Comparison of ENCODE assay signal across 1 cellular context in genomic region chr16:89315791-89316581, GRCh38.
TF ChIP-seq lines count a peak whose summit lies in the region.

No MANE protein-coding gene starts in this region.

TF ChIP-seq in K562, 482 proteins besides CTCF, POLR2A, EP300 and RAD21 (continued from another document and continues in another):
- TF ChIP-seq ZNF780A (CRISPR knock-in tag; IDR thresholded peaks at IDR 0.05) (no peak), CBX3 (IDR thresholded peaks at IDR 0.05; ENCODE audit: borderline replicate concordance in 1 of 2, low read length in 2 of 2) (no peak), HSF4 (CRISPR knock-in tag; IDR thresholded peaks at IDR 0.05; ENCODE audit: borderline replicate concordance) (no peak), ZNF263 (CRISPR knock-in tag; IDR thresholded peaks at IDR 0.05; ENCODE audit: borderline replicate concordance) (no peak), KLF10 (CRISPR knock-in tag; IDR thresholded peaks at IDR 0.05) (no peak), FOXJ3 (CRISPR knock-in tag; IDR thresholded peaks at IDR 0.05) (no peak), SMARCE1 (IDR thresholded peaks at IDR 0.05) (no peak), ETS1 (conservative IDR thresholded peaks at IDR 0.05; ENCODE audit: control insufficient read depth, low read depth, low read length) (no peak), ZSCAN29 (IDR thresholded peaks at IDR 0.05) (no peak), ZMIZ1 (IDR thresholded peaks at IDR 0.05; ENCODE audit: low read depth in 2 of 2, low read length in 2 of 2) (no peak), ZNF354B (CRISPR knock-in tag; IDR thresholded peaks at IDR 0.05) (no peak), PCBP2 (IDR thresholded peaks at IDR 0.05; ENCODE audit: low read depth, low read length, poor library complexity, severe bottlenecking) (no peak), E2F5 (CRISPR knock-in tag; IDR thresholded peaks at IDR 0.05) (no peak), XRCC5 (IDR thresholded peaks at IDR 0.05; ENCODE audit: low read depth, low read length) (no peak), TAF9B (IDR thresholded peaks at IDR 0.05; ENCODE audit: partially characterized antibody) (no peak), NR3C1 (CRISPR knock-in tag; IDR thresholded peaks at IDR 0.05) (no peak), ZFP36 (IDR thresholded peaks at IDR 0.05; ENCODE audit: low read depth, low read length, partially characterized antibody) (no peak), BRCA1 (IDR thresholded peaks at IDR 0.05) (no peak), BRCA1 (CRISPR knock-in tag; IDR thresholded peaks at IDR 0.05) (0 out of 2 replicates have a peak, but pooled peaks have one; percentile 54), PKNOX1 (IDR thresholded peaks at IDR 0.05) (no peak), ZNF146 (CRISPR knock-in tag; IDR thresholded peaks at IDR 0.05; ENCODE audit: unreplicated experiment) (no peak), ZNF121 (CRISPR knock-in tag; conservative IDR thresholded peaks at IDR 0.05) (no peak), EZH2 (IDR thresholded peaks at IDR 0.05; ENCODE audit: borderline replicate concordance, low read depth, low read length) (no peak), ZBTB33 (CRISPR knock-in tag; IDR thresholded peaks at IDR 0.05) (no peak), GABPB2 (CRISPR knock-in tag; conservative IDR thresholded peaks at IDR 0.05) (no peak), TCF3 (CRISPR knock-in tag; IDR thresholded peaks at IDR 0.05) (no peak), HNRNPUL1 (IDR thresholded peaks at IDR 0.05; ENCODE audit: low read length) (no peak), MITF (IDR thresholded peaks at IDR 0.05) (peak; percentile 33; the same call in 1 of the 2 replicates), SMARCA5 (IDR thresholded peaks at IDR 0.05) (no peak), GTF2A2 (tag; IDR thresholded peaks at IDR 0.05) (no peak), PTRF (tag; IDR thresholded peaks at IDR 0.05) (no peak), RBM17 (IDR thresholded peaks at IDR 0.05; ENCODE audit: borderline replicate concordance, low read depth, low read length) (no peak), POU5F1 (IDR thresholded peaks at IDR 0.05; ENCODE audit: borderline replicate concordance, low read depth, low read length, partially characterized antibody) (no peak), CEBPG (CRISPR knock-in tag; IDR thresholded peaks at IDR 0.05) (no peak), CEBPG (tag; conservative IDR thresholded peaks at IDR 0.05 in 1 of 2, IDR thresholded peaks at IDR 0.05 in 1 of 2) (no peak), CBFA2T2 (conservative IDR thresholded peaks at IDR 0.05) (no peak), DEAF1 (CRISPR knock-in tag; IDR thresholded peaks at IDR 0.05) (no peak), FOXA1 (IDR thresholded peaks at IDR 0.05; ENCODE audit: borderline replicate concordance) (no peak), BHLHE40 (IDR thresholded peaks at IDR 0.05; ENCODE audit: low read length) (peak; percentile 32), HINFP (tag; conservative IDR thresholded peaks at IDR 0.05; ENCODE audit: low read depth) (no peak), C11orf30 (IDR thresholded peaks at IDR 0.05; ENCODE audit: low read depth) (0 out of 2 replicates have a peak, but pooled peaks have one; percentile 19), ZNF583 (CRISPR knock-in tag; IDR thresholded peaks at IDR 0.05) (no peak), CGGBP1 (CRISPR knock-in tag; IDR thresholded peaks at IDR 0.05) (no peak), CLOCK (CRISPR knock-in tag; IDR thresholded peaks at IDR 0.05; ENCODE audit: borderline replicate concordance) (no peak), USF2 (CRISPR knock-in tag; IDR thresholded peaks at IDR 0.05) (no peak), HDGF (IDR thresholded peaks at IDR 0.05) (no peak), ZNF561 (CRISPR knock-in tag; conservative IDR thresholded peaks at IDR 0.05) (no peak), MTF1 (CRISPR knock-in tag; IDR thresholded peaks at IDR 0.05; ENCODE audit: borderline replicate concordance) (no peak), JUN (IDR thresholded peaks at IDR 0.05; ENCODE audit: borderline replicate concordance, low read depth, low read length) (peak; percentile 22; the same call in 1 of the 2 replicates), JUN (CRISPR knock-in tag; IDR thresholded peaks at IDR 0.05; ENCODE audit: borderline replicate concordance) (no peak), CBFA2T3 (IDR thresholded peaks at IDR 0.05) (peak; percentile 43; the same call in 1 of the 2 replicates)
